21 cellular contexts compared by ENCODE assay signal in genomic region chr9:135957431-135957830, GRCh38. TPM values are rescaled to one million over a fixed set of nuclear protein-coding genes. Genes with fewer than 3 reads are reported as not detected.
DNase-seq lines count a peak whose midpoint lies in the region; ATAC-seq and TF ChIP-seq lines count a peak whose summit lies in the region.
"Had no signal": no experiment of that assay in that cellular context is flagged by ENCODE, and none has a peak within 500 bp of the region (broad histone marks: within the 10 kb centered on the region; RNA-seq: fewer than 3 reads in every experiment).

No MANE protein-coding gene starts in this region.

- no peaks in the 10 kb centered on the region for H3K9me3 ChIP-seq in CD8-positive, alpha-beta memory T cell (ENCODE audit: low read length)
- H3K9me3 ChIP-seq in psoas muscle (no peaks in the 10 kb centered on the region), uterus (no peaks in the 10 kb centered on the region), left lung (no peaks in the 10 kb centered on the region)
- H3K9me3 ChIP-seq: BLaER1 had no signal

- no peaks in the 10 kb centered on the region for H3K9me2 ChIP-seq in GM23338 (ENCODE audit: insufficient read depth)

- H3K27me3 ChIP-seq in CD8-positive, alpha-beta memory T cell (ENCODE audit: insufficient read depth, low read length, poor library complexity, severe bottlenecking): no peaks in the 10 kb centered on the region
- H3K27me3 ChIP-seq in GM23338 (ENCODE audit: insufficient read depth): no peaks in the 10 kb centered on the region
- no peaks in the 10 kb centered on the region for H3K27me3 ChIP-seq in psoas muscle (ENCODE audit: insufficient read depth in 3 of 3, low read length in 2 of 3)
- H3K27me3 ChIP-seq in uterus: no peaks in the 10 kb centered on the region
- H3K27me3 ChIP-seq in left lung: no peaks in the 10 kb centered on the region
- H3K27me3 ChIP-seq: BLaER1 had no signal

- no peak for DNase-seq in CD8-positive, alpha-beta memory T cell
- DNase-seq in GM23338 (ENCODE audit: low spot score) (no peak), WTC11 (ENCODE audit: low spot score) (no peak), psoas muscle (no peak), AG08396 (ENCODE audit: low spot score) (no peak), uterus (no peak), mesothelial cell of epicardium (ENCODE audit: low spot score in 2 of 2, unreplicated experiment in 2 of 2) (no peak), left lung (no peak)
- DNase-seq: CD4-positive, CD25-positive, alpha-beta regulatory T cell; DMS 273 treated with DMSO at 0.1 percent for 48 hours; DMS79; EL; GDM1; GOT3; H7 had no signal

- H3K36me3 ChIP-seq in CD8-positive, alpha-beta memory T cell (ENCODE audit: insufficient read depth, low read length): peaks cover 6% of the 10 kb centered on the region
- H3K36me3 ChIP-seq in GM23338 (ENCODE audit: insufficient read depth): peaks cover 13% of the 10 kb centered on the region
- peaks cover 0 to 26% of the 10 kb centered on the region in 2 donors for H3K36me3 ChIP-seq in psoas muscle (ENCODE audit: insufficient read depth in 1 of 2, low read depth in 1 of 2)
- H3K36me3 ChIP-seq in uterus: no peaks in the 10 kb centered on the region
- peaks cover 0 to 29% of the 10 kb centered on the region in 2 donors for H3K36me3 ChIP-seq in left lung

- H3K4me1 ChIP-seq in CD8-positive, alpha-beta memory T cell (ENCODE audit: insufficient read depth, low read length): peaks cover 16% of the 10 kb centered on the region
- H3K4me1 ChIP-seq in GM23338 (ENCODE audit: insufficient read depth) (peaks cover 7% of the 10 kb centered on the region; the same call in 1 of the 2 replicates), psoas muscle (peaks cover 64% of the 10 kb centered on the region), uterus (peaks cover 0 to 3% of the 10 kb centered on the region in 2 donors), left lung (peaks cover 5 to 39% of the 10 kb centered on the region in 2 donors)

- no peak overlapping the region for H3K4me2 ChIP-seq in GM23338
- H3K4me2 ChIP-seq: BLaER1 had no signal

- CTCF ChIA-PET in CD8-positive, alpha-beta memory T cell (lab: Charles Lee): no interaction called here
- CTCF ChIA-PET in WTC11 (lab: Charles Lee): no interaction called here

- H3K9me3 Mint-ChIP-seq in CD8-positive, alpha-beta memory T cell: no peaks in the 10 kb centered on the region
- H3K9me3 Mint-ChIP-seq in GM23338 (no peaks in the 10 kb centered on the region), WTC11 (no peaks in the 10 kb centered on the region), mesothelial cell of epicardium (no peaks in the 10 kb centered on the region)
- H3K9me3 Mint-ChIP-seq: CD4-positive, CD25-positive, alpha-beta regulatory T cell; CD8-positive, alpha-beta T cell had no signal

- no peak for ATAC-seq in GM23338
- ATAC-seq in WTC11: no peak
- ATAC-seq in psoas muscle: no peak
- no peak for ATAC-seq in left lung
- ATAC-seq: CD8-positive, alpha-beta T cell; GM12878; HCT116 had no signal

- POLR2A ChIA-PET in CD8-positive, alpha-beta memory T cell (lab: Charles Lee): no interaction called here
- POLR2A ChIA-PET in WTC11 (lab: Charles Lee): no interaction called here

- TF ChIP-seq POLR2A in uterus (IDR thresholded peaks at IDR 0.05): no peak

- peak overlapping the region; percentile 83 for H3K27ac ChIP-seq in CD8-positive, alpha-beta memory T cell (ENCODE audit: low read depth, low read length)
- H3K27ac ChIP-seq in GM23338 (ENCODE audit: low read depth) (no peak overlapping the region), psoas muscle (peak overlapping the region; percentile 93), uterus (no peak overlapping the region), left lung (no peak overlapping the region)
- H3K27ac ChIP-seq: BLaER1, C4-2B had no signal

- H3K27ac Mint-ChIP-seq in CD8-positive, alpha-beta memory T cell: peak overlapping the region in 2 of 8 donors; percentile 29 to 71
- H3K27ac Mint-ChIP-seq in GM23338 (0 out of 2 replicates have a peak overlapping the region, but pooled peaks have one; percentile 52), WTC11 (0 out of 2 replicates have a peak overlapping the region, but pooled peaks have one; percentile 37), mesothelial cell of epicardium (no peak overlapping the region)
- H3K27ac Mint-ChIP-seq: B cell; CD4-positive, CD25-positive, alpha-beta regulatory T cell; CD8-positive, alpha-beta T cell had no signal

- peaks cover 0 to 30% (median 6%) of the 10 kb centered on the region in 3 donors for H3K36me3 Mint-ChIP-seq in CD8-positive, alpha-beta memory T cell
- H3K36me3 Mint-ChIP-seq in GM23338 (ENCODE audit: low read depth): peaks cover 14% of the 10 kb centered on the region
- peaks cover 20% of the 10 kb centered on the region for H3K36me3 Mint-ChIP-seq in WTC11
- H3K36me3 Mint-ChIP-seq in mesothelial cell of epicardium: peaks cover 11% of the 10 kb centered on the region

- H3K79me2 ChIP-seq in GM23338 (replicated peaks; ENCODE audit: insufficient read depth): peaks cover 57% of the 10 kb centered on the region

- 48 to 67% (median 57%) methylated on average over 9 of the region's 9 CpGs for WGBS in psoas muscle, 3 donors

- TF ChIP-seq CTCF in GM23338 (conservative IDR thresholded peaks at IDR 0.05; ENCODE audit: low read depth in 2 of 2) (no peak), WTC11 (IDR thresholded peaks at IDR 0.05) (no peak), psoas muscle (IDR thresholded peaks at IDR 0.05) (no peak), uterus (IDR thresholded peaks at IDR 0.05) (no peak), mesothelial cell of epicardium (IDR thresholded peaks at IDR 0.05; ENCODE audit: unreplicated experiment) (no peak), left lung (IDR thresholded peaks at IDR 0.05) (no peak)

- peaks cover 20% of the 10 kb centered on the region for H4K20me1 ChIP-seq in GM23338 (replicated peaks; ENCODE audit: insufficient read depth)

- intact Hi-C loops in psoas muscle (cut with DNase I): loop anchor here in 1 of 2 donors (2.0 kb wide), 1 partner anchor 51 kb away; the partner anchor contains the start of gene CAMSAP1
- intact Hi-C loops in uterus (cut with DNase I; ENCODE audit: low total_unique reads): no loop called here
- intact Hi-C loops in left lung (cut with DNase I): no loop called here

- peaks cover 27 to 41% (median 27%) of the 10 kb centered on the region in 3 donors for H3K4me1 Mint-ChIP-seq in CD8-positive, alpha-beta memory T cell
- H3K4me1 Mint-ChIP-seq in GM23338 (peaks cover 20% of the 10 kb centered on the region), WTC11 (peaks cover 21% of the 10 kb centered on the region), mesothelial cell of epicardium (peaks cover 21% of the 10 kb centered on the region)

- H3F3A ChIP-seq in GM23338 (replicated peaks; ENCODE audit: low read depth): 0 out of 2 replicates have a peak, but pooled peaks cover 9% of the 10 kb centered on the region

- no peak overlapping the region for H2AFZ ChIP-seq in GM23338

- H3K4me3 ChIP-seq in CD8-positive, alpha-beta memory T cell (ENCODE audit: low read length): no peak overlapping the region
- H3K4me3 ChIP-seq in GM23338 (no peak overlapping the region), psoas muscle (peak overlapping the region; percentile 96), uterus (no peak overlapping the region), left lung (no peak overlapping the region)
- H3K4me3 ChIP-seq: BLaER1, GM12878 had no signal

- peak overlapping the region in 1 of 7 donors; percentile 23 for H3K4me3 Mint-ChIP-seq in CD8-positive, alpha-beta memory T cell
- H3K4me3 Mint-ChIP-seq in GM23338 (no peak overlapping the region), WTC11 (no peak overlapping the region), mesothelial cell of epicardium (no peak overlapping the region)
- H3K4me3 Mint-ChIP-seq: B cell; CD8-positive, alpha-beta T cell had no signal

- no peaks in the 10 kb centered on the region for H3K27me3 Mint-ChIP-seq in CD8-positive, alpha-beta memory T cell
- H3K27me3 Mint-ChIP-seq in GM23338 (ENCODE audit: insufficient read depth, low read depth, poor library complexity) (peaks cover 8% of the 10 kb centered on the region), WTC11 (ENCODE audit: low read depth) (no peaks in the 10 kb centered on the region), mesothelial cell of epicardium (ENCODE audit: low read depth) (no peaks in the 10 kb centered on the region)

TF ChIP-seq in GM23338, 12 proteins besides CTCF, POLR2A, EP300 and RAD21:
- TF ChIP-seq EZH2 (IDR thresholded peaks at IDR 0.05; ENCODE audit: low read depth, unreplicated experiment) (no peak), ZNF114 (CRISPR knock-in tag; IDR thresholded peaks at IDR 0.05) (no peak), ZNF331 (CRISPR knock-in tag; IDR thresholded peaks at IDR 0.05; ENCODE audit: low read depth) (no peak)
TF ChIP-seq in GM23338: peak in this region for 0.

TF ChIP-seq in WTC11, 78 proteins besides CTCF, POLR2A, EP300 and RAD21 (continues in another document):
- no peak for TF ChIP-seq ZBTB21 (CRISPR knock-in tag; IDR thresholded peaks at IDR 0.05; ENCODE audit: borderline replicate concordance)
- TF ChIP-seq ZNF396 (CRISPR knock-in tag; IDR thresholded peaks at IDR 0.05; ENCODE audit: borderline replicate concordance): no peak
- TF ChIP-seq OVOL2 (CRISPR knock-in tag; IDR thresholded peaks at IDR 0.05; ENCODE audit: borderline replicate concordance): no peak

RNA-seq across cellular contexts. Expression of gene UBAC1, which starts 3.7 kb away (rescaled TPM):
- total RNA-seq in CD8-positive, alpha-beta memory T cell: 10 to 100 TPM; 36.3 to 38.1 TPM
- 27.1 TPM for polyA plus RNA-seq in CD8-positive, alpha-beta memory T cell
- total RNA-seq in GM23338 (2014; rRNA removed; shearing (Covaris generic)): 86.6 and 95.7 TPM in 2 replicates
- 63.2 and 71.6 TPM in 2 replicates for polyA plus RNA-seq in GM23338 (2016; fragmentation: Nextera tagmentation; extraction: Ambion mirVana)
- 46.4 to 55.6 TPM (median 53.3 TPM) in 3 replicates for total RNA-seq in WTC11 (2021)
- total RNA-seq in psoas muscle: 100 to 1,000 TPM; 140 to 233 (median 174) TPM
- 100 to 1,000 TPM in 2 of 3 donors, 10 to 100 TPM in 1; 71.1 to 261 (median 154) TPM for polyA plus RNA-seq in psoas muscle
- total RNA-seq in uterus: 10 to 100 TPM; 25.1 to 46.1 (median 35.8) TPM
- 31.7 to 33.8 TPM (median 32.0 TPM) in 3 replicates for total RNA-seq in mesothelial cell of epicardium
- total RNA-seq in left lung: 10 to 100 TPM; 28.5 to 40.2 TPM

RNA-seq across cellular contexts. Expression of gene CAMSAP1, which starts 50.1 kb away (rescaled TPM):
- total RNA-seq in CD8-positive, alpha-beta memory T cell: 10 to 100 TPM; 30.4 to 33.7 TPM
- polyA plus RNA-seq in CD8-positive, alpha-beta memory T cell: 2.2 TPM
- 57.6 and 75.4 TPM in 2 replicates for total RNA-seq in GM23338 (2014; rRNA removed; shearing (Covaris generic))
- polyA plus RNA-seq in GM23338 (2016; fragmentation: Nextera tagmentation; extraction: Ambion mirVana) (6.9 and 8.2 TPM in 2 replicates), psoas muscle (10 to 100 TPM; 21.3 to 51.5 (median 24.1) TPM)
- total RNA-seq in WTC11 (2021) (33.5 to 40.5 TPM (median 35.8 TPM) in 3 replicates), psoas muscle (10 to 100 TPM; 38.0 to 48.5 (median 43.4) TPM), uterus (10 to 100 TPM; 15.6 to 61.2 (median 43.2) TPM), mesothelial cell of epicardium (62.4 to 64.4 TPM (median 63.3 TPM) in 3 replicates), left lung (10 to 100 TPM; 22.9 to 27.0 TPM)

Comparison
In these comparisons a context has a peak if more than half of its experiments do, and no peak if none do; other contexts are left out.
1. H3K27ac ChIP-seq: peak in CD8-positive, alpha-beta memory T cell (single experiment) and psoas muscle (single experiment); none in GM23338 (single experiment), uterus (0 of 2) and left lung (0 of 2).